In genomic region chr19:8265872-8266271, GRCh38 we compare ENCODE assay signal across 22 cellular contexts. TPM values are rescaled to one million over a fixed set of nuclear protein-coding genes. Genes with fewer than 3 reads are reported as not detected.
DNase-seq lines count a peak whose midpoint lies in the region; ATAC-seq, FAIRE-seq and TF ChIP-seq lines count a peak whose summit lies in the region.
"Had no signal": no experiment of that assay in that cellular context is flagged by ENCODE, and none has a peak within 500 bp of the region (broad histone marks: within the 10 kb centered on the region; RNA-seq: fewer than 3 reads in every experiment).

No MANE protein-coding gene starts in this region.

- no peaks in the 10 kb centered on the region for H3K9me3 Mint-ChIP-seq in activated CD8-positive, alpha-beta T cell treated with anti-CD3 and anti-CD28 coated beads, Interleukin-2, amount 10 ng/mL, durations not matched to agents 7 days and 5 days (ENCODE audit: insufficient read depth)
- H3K9me3 Mint-ChIP-seq in activated CD8-positive, alpha-beta T cell treated with anti-CD3 and anti-CD28 coated beads for 36 hours: no peaks in the 10 kb centered on the region
- H3K9me3 Mint-ChIP-seq in IgD-negative memory B cell: no peaks in the 10 kb centered on the region
- H3K9me3 Mint-ChIP-seq: CD4-positive, alpha-beta memory T cell; HFFc6 had no signal

- H3K4me1 Mint-ChIP-seq in activated CD8-positive, alpha-beta T cell treated with anti-CD3 and anti-CD28 coated beads, Interleukin-2, amount 10 ng/mL, durations not matched to agents 7 days and 5 days (ENCODE audit: low read depth): peaks cover 28% of the 10 kb centered on the region
- peaks cover 13% of the 10 kb centered on the region for H3K4me1 Mint-ChIP-seq in activated CD8-positive, alpha-beta T cell treated with anti-CD3 and anti-CD28 coated beads for 36 hours (ENCODE audit: low read depth)
- peaks cover 11 to 16% (median 14%) of the 10 kb centered on the region in 3 donors for H3K4me1 Mint-ChIP-seq in IgD-negative memory B cell

- H4K20me1 ChIP-seq in HepG2 (ENCODE audit: insufficient read depth, low read length) (no peaks in the 10 kb centered on the region), GM23248 (ENCODE audit: insufficient read depth) (no peaks in the 10 kb centered on the region)

- H3K27ac Mint-ChIP-seq in activated CD8-positive, alpha-beta T cell treated with anti-CD3 and anti-CD28 coated beads, Interleukin-2, amount 10 ng/mL, durations not matched to agents 7 days and 5 days: no peak overlapping the region
- H3K27ac Mint-ChIP-seq in activated CD8-positive, alpha-beta T cell treated with anti-CD3 and anti-CD28 coated beads for 36 hours: no peak overlapping the region
- H3K27ac Mint-ChIP-seq in IgD-negative memory B cell: peak overlapping the region in 2 of 3 donors; percentile 67 to 68
- H3K27ac Mint-ChIP-seq: B cell, HFFc6 had no signal

- WGBS in HepG2 (ENCODE audit: low lambda C conversion rate): 86% methylated on average over 3 of the region's 3 CpGs
- 61 to 63% methylated on average over 3 of the region's 3 CpGs for WGBS in GM23248 (ENCODE audit: low coverage in 1 of 2, low lambda C conversion rate in 2 of 2, missing lambda C conversion rate in 2 of 2), 2 experiments

- in situ Hi-C loops in HepG2 (cut with HindIII; ENCODE audit: extremely low pct_ligation_motif_present, low pct_unique_long_range_greater_than_20kb) (loop anchor here (25.0 kb wide), 1 partner anchor 254 kb away; the partner anchor contains the start of gene ELAVL1), GM23248 (cut with MboI) (loop anchor here (5.0 kb wide), 1 partner anchor 46 kb away; no protein-coding TSS in a partner anchor)

- no peak for FAIRE-seq in HepG2 (lab: Jason Lieb, UNC)
- FAIRE-seq: G401.6, GM12891, GM19239, H1, HTR-8/SVneo had no signal

- H3K27me3 Mint-ChIP-seq in activated CD8-positive, alpha-beta T cell treated with anti-CD3 and anti-CD28 coated beads, Interleukin-2, amount 10 ng/mL, durations not matched to agents 7 days and 5 days (ENCODE audit: low read depth): no peaks in the 10 kb centered on the region
- no peaks in the 10 kb centered on the region for H3K27me3 Mint-ChIP-seq in activated CD8-positive, alpha-beta T cell treated with anti-CD3 and anti-CD28 coated beads for 36 hours
- no peaks in the 10 kb centered on the region for H3K27me3 Mint-ChIP-seq in IgD-negative memory B cell
- H3K27me3 Mint-ChIP-seq: B cell; CD4-positive, alpha-beta memory T cell had no signal

- no peaks in the 10 kb centered on the region for H3K9me3 ChIP-seq in HepG2 (ENCODE audit: low read length)
- no peaks in the 10 kb centered on the region for H3K9me3 ChIP-seq in GM23248 (ENCODE audit: low read depth)
- H3K9me3 ChIP-seq: HAP-1 had no signal

- no peaks in the 10 kb centered on the region for H3F3A ChIP-seq in GM23248 (ENCODE audit: insufficient read depth)

- POLR2A ChIA-PET in activated CD8-positive, alpha-beta T cell treated with anti-CD3 and anti-CD28 coated beads, Interleukin-2, amount 10 ng/mL, durations not matched to agents 7 days and 5 days (lab: Charles Lee): interaction anchor here (1.1 kb wide), 1 partner anchor 53 kb away, joined by 4 read pairs; no protein-coding TSS in a partner anchor
- POLR2A ChIA-PET in activated CD8-positive, alpha-beta T cell treated with anti-CD3 and anti-CD28 coated beads for 36 hours (lab: Charles Lee): interaction anchor here (1.2 kb wide), 1 partner anchor 44 kb away, joined by 4 read pairs; no protein-coding TSS in a partner anchor
- POLR2A ChIA-PET in HepG2 (lab: Yijun Ruan, JAX): no interaction called here

- ATAC-seq in activated CD8-positive, alpha-beta T cell treated with anti-CD3 and anti-CD28 coated beads, Interleukin-2, amount 10 ng/mL, durations not matched to agents 7 days and 5 days: no peak
- ATAC-seq in activated CD8-positive, alpha-beta T cell treated with anti-CD3 and anti-CD28 coated beads for 36 hours: no peak
- ATAC-seq in HepG2: no peak
- ATAC-seq in GM18907 (IDR thresholded peaks at IDR 0.05; ENCODE audit: unreplicated experiment): no peak

- TF ChIP-seq RAD21 in HepG2 (CRISPR knock-in tag; IDR thresholded peaks at IDR 0.05): no peak

- no TSS peak for BruUV-seq in HepG2 (replicated peaks; lab: Mats Ljungman, UMichigan)

- no peak overlapping the region for H3K27ac ChIP-seq in HepG2 (ENCODE audit: extremely low read length, insufficient read depth, low read length)
- H3K27ac ChIP-seq in GM23248: no peak overlapping the region

- intact Hi-C loops in activated CD8-positive, alpha-beta T cell treated with anti-CD3 and anti-CD28 coated beads for 36 hours (cut with micrococcal nuclease): loop anchor here (5.0 kb wide), 1 partner anchor 41 kb away; the partner anchor contains the start of gene CD320
- intact Hi-C loops in HepG2 (cut with micrococcal nuclease; ENCODE audit: unreplicated experiment): no loop called here

- no peak for TF ChIP-seq EP300 in HepG2 (IDR thresholded peaks at IDR 0.05; ENCODE audit: low read depth in 2 of 2, low read length in 2 of 2)
- no peak for TF ChIP-seq EP300 in HepG2 (CRISPR knock-in tag; IDR thresholded peaks at IDR 0.05; ENCODE audit: borderline replicate concordance)

- peak; percentile 8 for DNase-seq in activated CD8-positive, alpha-beta T cell treated with anti-CD3 and anti-CD28 coated beads, Interleukin-2, amount 10 ng/mL, durations not matched to agents 7 days and 5 days
- DNase-seq in activated CD8-positive, alpha-beta T cell treated with anti-CD3 and anti-CD28 coated beads for 36 hours: no peak
- DNase-seq in HepG2 (ENCODE audit: low spot score): no peak
- no peak for DNase-seq in cerebellar cortex (ENCODE audit: low spot score)
- DNase-seq in GM23248: no peak
- DNase-seq: ACHN; C1 segment of cervical spinal cord; CD4-positive, alpha-beta memory T cell; DMS153; DMS79 treated with DMSO at 0.1 percent for 48 hours; EL; HFFc6; KBM-7 had no signal

- H3K36me3 Mint-ChIP-seq in activated CD8-positive, alpha-beta T cell treated with anti-CD3 and anti-CD28 coated beads, Interleukin-2, amount 10 ng/mL, durations not matched to agents 7 days and 5 days (ENCODE audit: low read depth): peaks cover 11% of the 10 kb centered on the region
- H3K36me3 Mint-ChIP-seq in activated CD8-positive, alpha-beta T cell treated with anti-CD3 and anti-CD28 coated beads for 36 hours (ENCODE audit: low read depth): peaks cover 5% of the 10 kb centered on the region
- H3K36me3 Mint-ChIP-seq in IgD-negative memory B cell: peaks cover 4% of the 10 kb centered on the region
- H3K36me3 Mint-ChIP-seq: CD4-positive, alpha-beta memory T cell had no signal

- H3K9ac ChIP-seq in HepG2 (ENCODE audit: insufficient read depth, low read depth, low read length) (no peak overlapping the region), GM23248 (no peak overlapping the region)

- H3K9me2 ChIP-seq in GM23248 (ENCODE audit: insufficient read depth): no peaks in the 10 kb centered on the region

- H2AFZ ChIP-seq in HepG2 (ENCODE audit: low read length): no peak overlapping the region
- H2AFZ ChIP-seq in GM23248: no peak overlapping the region

- H3K4me3 Mint-ChIP-seq in activated CD8-positive, alpha-beta T cell treated with anti-CD3 and anti-CD28 coated beads, Interleukin-2, amount 10 ng/mL, durations not matched to agents 7 days and 5 days: no peak overlapping the region
- no peak overlapping the region for H3K4me3 Mint-ChIP-seq in activated CD8-positive, alpha-beta T cell treated with anti-CD3 and anti-CD28 coated beads for 36 hours
- H3K4me3 Mint-ChIP-seq in IgD-negative memory B cell: peak overlapping the region in 3 of 4 donors; percentile 19 to 75 (median 46)
- H3K4me3 Mint-ChIP-seq: B cell, HFFc6 had no signal

- no peak for TF ChIP-seq CTCF in activated CD8-positive, alpha-beta T cell treated with anti-CD3 and anti-CD28 coated beads for 36 hours (IDR thresholded peaks at IDR 0.05)
- TF ChIP-seq CTCF in HepG2 (CRISPR knock-in tag; IDR thresholded peaks at IDR 0.05): no peak

- H3K4me2 ChIP-seq in HepG2 (ENCODE audit: low read depth, low read length) (no peak overlapping the region), GM23248 (ENCODE audit: unreplicated experiment) (no peak overlapping the region)

- H3K4me1 ChIP-seq in HepG2 (ENCODE audit: insufficient read depth, low read length) (peaks cover 16% of the 10 kb centered on the region), GM23248 (ENCODE audit: insufficient read depth) (no peaks in the 10 kb centered on the region)

- TF ChIP-seq POLR2A in HepG2 (IDR thresholded peaks at IDR 0.05; ENCODE audit: insufficient read depth in 1 of 2, low read depth in 2 of 2, low read length in 2 of 2): 0 out of 4 replicates have a peak, but pooled peaks have one; percentile 8 to 38

- H3K27me3 ChIP-seq in HepG2 (ENCODE audit: control insufficient read depth in 1 of 2, insufficient read depth in 2 of 2, low read length in 2 of 2) (no peaks in the 10 kb centered on the region), GM23248 (replicated peaks; ENCODE audit: insufficient read depth) (no peaks in the 10 kb centered on the region)

- H3K4me3 ChIP-seq in HepG2 (replicated peaks in 1 of 3; ENCODE audit: insufficient read depth in 1 of 3, low read depth in 2 of 3, low read length in 3 of 3): no peak overlapping the region
- no peak overlapping the region for H3K4me3 ChIP-seq in GM23248
- H3K4me3 ChIP-seq: HAP-1 had no signal

- CTCF ChIA-PET in activated CD8-positive, alpha-beta T cell treated with anti-CD3 and anti-CD28 coated beads, Interleukin-2, amount 10 ng/mL, durations not matched to agents 7 days and 5 days (lab: Charles Lee): no interaction called here
- CTCF ChIA-PET in activated CD8-positive, alpha-beta T cell treated with anti-CD3 and anti-CD28 coated beads for 36 hours (lab: Charles Lee): no interaction called here
- CTCF ChIA-PET in HepG2 (lab: Yijun Ruan, JAX; ENCODE audit: low intra/inter-chr PET ratio, low total read pairs): no interaction called here

- H3K36me3 ChIP-seq in HepG2 (replicated peaks in 1 of 2; ENCODE audit: control insufficient read depth in 1 of 2, insufficient read depth in 2 of 2, low read length in 2 of 2): peaks cover 9 to 13% of the 10 kb centered on the region in 2 experiments; a peak in 4 of 5 replicates
- no peaks in the 10 kb centered on the region for H3K36me3 ChIP-seq in GM23248 (ENCODE audit: low read depth)
- H3K36me3 ChIP-seq: HAP-1 had no signal

- H3K79me2 ChIP-seq in HepG2 (ENCODE audit: insufficient read depth, low read length) (no peaks in the 10 kb centered on the region), GM23248 (ENCODE audit: insufficient read depth) (no peaks in the 10 kb centered on the region)

RNA-seq across cellular contexts. Expression of gene CD320, which starts 42.3 kb away (rescaled TPM):
- total RNA-seq in activated CD8-positive, alpha-beta T cell treated with anti-CD3 and anti-CD28 coated beads, Interleukin-2, amount 10 ng/mL, durations not matched to agents 7 days and 5 days: 10 to 100 TPM; 54.6 to 55.0 TPM
- 10 to 100 TPM; 59.0 to 62.2 TPM for total RNA-seq in activated CD8-positive, alpha-beta T cell treated with anti-CD3 and anti-CD28 coated beads for 36 hours
- polyA plus RNA-seq in IgD-negative memory B cell (34.4 TPM), HepG2 (2011; rRNA removed) (79.9 and 83.1 TPM in 2 replicates), GM23248 (2016; fragmentation: Nextera tagmentation; extraction: Ambion mirVana) (72.2 and 79.4 TPM in 2 replicates)
- total RNA-seq in HepG2 (2016; rRNA removed; fragmentation: Illumina TruSeq; extraction: Trizol): 44.4 and 99.9 TPM in 2 replicates
- total RNA-seq in HepG2 (2016; cell fraction: cytosol; rRNA removed; fragmentation: Illumina TruSeq; extraction: Trizol; ENCODE audit: low read depth): 33.7 and 41.4 TPM in 2 replicates
- 38.7 and 105 TPM in 2 replicates for total RNA-seq in HepG2 (2016; cell fraction: insoluble cytoplasmic fraction; rRNA removed; fragmentation: Illumina TruSeq; extraction: Trizol)
- total RNA-seq in HepG2 (2016; cell fraction: membrane; rRNA removed; fragmentation: Illumina TruSeq; extraction: Trizol): 46.2 and 54.2 TPM in 2 replicates
- 71.9 and 97.9 TPM in 2 replicates for total RNA-seq in HepG2 (2016; cell fraction: nucleus; rRNA removed; fragmentation: Illumina TruSeq; extraction: Trizol)
- 83.1 and 180 TPM in 2 replicates for polyA plus RNA-seq in HepG2 (2011; cell fraction: cytosol; rRNA removed)
- polyA plus RNA-seq in HepG2 (2011; cell fraction: nucleus; rRNA removed): 74.5 and 85.3 TPM in 2 replicates
- polyA plus RNA-seq in HepG2 (2012): 39.6 and 41.4 TPM in 2 replicates
- 44.2 and 49.5 TPM in 2 replicates for polyA plus RNA-seq in HepG2 (2016; cell fraction: cytosol; fragmentation: Illumina TruSeq; extraction: Trizol; ENCODE audit: low read depth)
- 44.8 and 52.3 TPM in 2 replicates for polyA plus RNA-seq in HepG2 (2016; cell fraction: insoluble cytoplasmic fraction; fragmentation: Illumina TruSeq; extraction: Trizol; ENCODE audit: low read depth)
- 41.2 and 46.0 TPM in 2 replicates for polyA plus RNA-seq in HepG2 (2016; cell fraction: membrane; fragmentation: Illumina TruSeq; extraction: Trizol; ENCODE audit: low read depth)
- 165 and 175 TPM in 2 replicates for polyA plus RNA-seq in HepG2 (2016; cell fraction: nucleus; fragmentation: Illumina TruSeq; extraction: Trizol; ENCODE audit: insufficient read depth, low read depth)
- polyA minus RNA-seq in HepG2 (2011; rRNA and poly(A)+ RNA removed; ENCODE audit: low replicate concordance): 58.2 and 70.2 TPM in 2 replicates
- 23.7 and 37.5 TPM in 2 replicates for polyA minus RNA-seq in HepG2 (2011; cell fraction: cytosol; rRNA and poly(A)+ RNA removed)
- 8.4 and 8.7 TPM in 2 replicates for polyA minus RNA-seq in HepG2 (2011; cell fraction: nucleus; rRNA and poly(A)+ RNA removed)
- total RNA-seq in GM23248 (2014; rRNA removed; shearing (Covaris generic)): 55.8 and 65.8 TPM in 2 replicates

RNA-seq across cellular contexts. Expression of gene NDUFA7, which starts 55.3 kb away (rescaled TPM):
- 10 to 100 TPM; 56.0 to 63.8 TPM for total RNA-seq in activated CD8-positive, alpha-beta T cell treated with anti-CD3 and anti-CD28 coated beads, Interleukin-2, amount 10 ng/mL, durations not matched to agents 7 days and 5 days
- 10 to 100 TPM; 72.2 to 84.3 TPM for total RNA-seq in activated CD8-positive, alpha-beta T cell treated with anti-CD3 and anti-CD28 coated beads for 36 hours
- 141 TPM for polyA plus RNA-seq in IgD-negative memory B cell
- total RNA-seq in HepG2 (2016; rRNA removed; fragmentation: Illumina TruSeq; extraction: Trizol): 57.2 and 64.5 TPM in 2 replicates
- 20.0 and 25.8 TPM in 2 replicates for total RNA-seq in HepG2 (2016; cell fraction: cytosol; rRNA removed; fragmentation: Illumina TruSeq; extraction: Trizol; ENCODE audit: low read depth)
- 65.5 and 75.0 TPM in 2 replicates for total RNA-seq in HepG2 (2016; cell fraction: insoluble cytoplasmic fraction; rRNA removed; fragmentation: Illumina TruSeq; extraction: Trizol)
- 24.2 and 27.6 TPM in 2 replicates for total RNA-seq in HepG2 (2016; cell fraction: membrane; rRNA removed; fragmentation: Illumina TruSeq; extraction: Trizol)
- total RNA-seq in HepG2 (2016; cell fraction: nucleus; rRNA removed; fragmentation: Illumina TruSeq; extraction: Trizol): 26.5 and 38.1 TPM in 2 replicates
- polyA plus RNA-seq in HepG2 (2011; rRNA removed): 71.5 and 75.3 TPM in 2 replicates
- 56.6 and 79.4 TPM in 2 replicates for polyA plus RNA-seq in HepG2 (2011; cell fraction: cytosol; rRNA removed)
- polyA plus RNA-seq in HepG2 (2011; cell fraction: nucleus; rRNA removed): 36.6 and 51.3 TPM in 2 replicates
- 50.0 and 50.9 TPM in 2 replicates for polyA plus RNA-seq in HepG2 (2012)
- 29.4 and 33.3 TPM in 2 replicates for polyA plus RNA-seq in HepG2 (2016; cell fraction: cytosol; fragmentation: Illumina TruSeq; extraction: Trizol; ENCODE audit: low read depth)
- 101 and 102 TPM in 2 replicates for polyA plus RNA-seq in HepG2 (2016; cell fraction: insoluble cytoplasmic fraction; fragmentation: Illumina TruSeq; extraction: Trizol; ENCODE audit: low read depth)
- 32.9 and 35.8 TPM in 2 replicates for polyA plus RNA-seq in HepG2 (2016; cell fraction: membrane; fragmentation: Illumina TruSeq; extraction: Trizol; ENCODE audit: low read depth)
- 67.5 and 70.8 TPM in 2 replicates for polyA plus RNA-seq in HepG2 (2016; cell fraction: nucleus; fragmentation: Illumina TruSeq; extraction: Trizol; ENCODE audit: insufficient read depth, low read depth)
- 160 and 193 TPM in 2 replicates for polyA minus RNA-seq in HepG2 (2011; rRNA and poly(A)+ RNA removed; ENCODE audit: low replicate concordance)
- polyA minus RNA-seq in HepG2 (2011; cell fraction: cytosol; rRNA and poly(A)+ RNA removed): 44.6 and 56.9 TPM in 2 replicates
- 21.2 and 22.9 TPM in 2 replicates for polyA minus RNA-seq in HepG2 (2011; cell fraction: nucleus; rRNA and poly(A)+ RNA removed)
- total RNA-seq in GM23248 (2014; rRNA removed; shearing (Covaris generic)): 17.6 and 30.7 TPM in 2 replicates
- 105 and 108 TPM in 2 replicates for polyA plus RNA-seq in GM23248 (2016; fragmentation: Nextera tagmentation; extraction: Ambion mirVana)

RNA-seq across cellular contexts. Expression of gene RPS28, which starts 55.4 kb away (rescaled TPM):
- 1,000 to 10,000 TPM; 1,476 to 1,561 TPM for total RNA-seq in activated CD8-positive, alpha-beta T cell treated with anti-CD3 and anti-CD28 coated beads, Interleukin-2, amount 10 ng/mL, durations not matched to agents 7 days and 5 days
- 1,000 to 10,000 TPM; 2,450 to 2,492 TPM for total RNA-seq in activated CD8-positive, alpha-beta T cell treated with anti-CD3 and anti-CD28 coated beads for 36 hours
- polyA plus RNA-seq in IgD-negative memory B cell (2,981 TPM), HepG2 (2011; rRNA removed) (521 and 545 TPM in 2 replicates), GM23248 (2016; fragmentation: Nextera tagmentation; extraction: Ambion mirVana) (580 and 587 TPM in 2 replicates)
- 281 and 319 TPM in 2 replicates for total RNA-seq in HepG2 (2016; rRNA removed; fragmentation: Illumina TruSeq; extraction: Trizol)
- 424 and 447 TPM in 2 replicates for total RNA-seq in HepG2 (2016; cell fraction: cytosol; rRNA removed; fragmentation: Illumina TruSeq; extraction: Trizol; ENCODE audit: low read depth)
- 291 and 334 TPM in 2 replicates for total RNA-seq in HepG2 (2016; cell fraction: insoluble cytoplasmic fraction; rRNA removed; fragmentation: Illumina TruSeq; extraction: Trizol)
- total RNA-seq in HepG2 (2016; cell fraction: membrane; rRNA removed; fragmentation: Illumina TruSeq; extraction: Trizol): 667 and 807 TPM in 2 replicates
- total RNA-seq in HepG2 (2016; cell fraction: nucleus; rRNA removed; fragmentation: Illumina TruSeq; extraction: Trizol): 139 and 147 TPM in 2 replicates
- polyA plus RNA-seq in HepG2 (2011; cell fraction: cytosol; rRNA removed): 604 and 791 TPM in 2 replicates
- polyA plus RNA-seq in HepG2 (2011; cell fraction: nucleus; rRNA removed): 232 and 285 TPM in 2 replicates
- 1,428 and 2,679 TPM in 2 replicates for polyA plus RNA-seq in HepG2 (2012)
- polyA plus RNA-seq in HepG2 (2016; cell fraction: cytosol; fragmentation: Illumina TruSeq; extraction: Trizol; ENCODE audit: low read depth): 858 and 886 TPM in 2 replicates
- 429 and 441 TPM in 2 replicates for polyA plus RNA-seq in HepG2 (2016; cell fraction: insoluble cytoplasmic fraction; fragmentation: Illumina TruSeq; extraction: Trizol; ENCODE audit: low read depth)
- polyA plus RNA-seq in HepG2 (2016; cell fraction: membrane; fragmentation: Illumina TruSeq; extraction: Trizol; ENCODE audit: low read depth): 1,075 and 1,148 TPM in 2 replicates
- polyA plus RNA-seq in HepG2 (2016; cell fraction: nucleus; fragmentation: Illumina TruSeq; extraction: Trizol; ENCODE audit: insufficient read depth, low read depth): 346 and 368 TPM in 2 replicates
- 312 and 362 TPM in 2 replicates for polyA minus RNA-seq in HepG2 (2011; rRNA and poly(A)+ RNA removed; ENCODE audit: low replicate concordance)
- polyA minus RNA-seq in HepG2 (2011; cell fraction: cytosol; rRNA and poly(A)+ RNA removed): 181 and 188 TPM in 2 replicates
- polyA minus RNA-seq in HepG2 (2011; cell fraction: nucleus; rRNA and poly(A)+ RNA removed): 59.9 and 62.0 TPM in 2 replicates
- 116 and 235 TPM in 2 replicates for total RNA-seq in GM23248 (2014; rRNA removed; shearing (Covaris generic))

RNA-seq across cellular contexts. Expression of gene CERS4, which starts 56.7 kb away (rescaled TPM):
- total RNA-seq in activated CD8-positive, alpha-beta T cell treated with anti-CD3 and anti-CD28 coated beads, Interleukin-2, amount 10 ng/mL, durations not matched to agents 7 days and 5 days: 10 to 100 TPM; 27.7 to 28.1 TPM
- 10 to 100 TPM; 15.5 to 19.7 TPM for total RNA-seq in activated CD8-positive, alpha-beta T cell treated with anti-CD3 and anti-CD28 coated beads for 36 hours
- polyA plus RNA-seq in IgD-negative memory B cell (38.0 TPM), HepG2 (2011; rRNA removed) (74.7 and 97.6 TPM in 2 replicates), GM23248 (2016; fragmentation: Nextera tagmentation; extraction: Ambion mirVana) (not detected in 2 replicates)
- 47.4 and 83.5 TPM in 2 replicates for total RNA-seq in HepG2 (2016; rRNA removed; fragmentation: Illumina TruSeq; extraction: Trizol)
- 54.7 and 67.0 TPM in 2 replicates for total RNA-seq in HepG2 (2016; cell fraction: cytosol; rRNA removed; fragmentation: Illumina TruSeq; extraction: Trizol; ENCODE audit: low read depth)
- total RNA-seq in HepG2 (2016; cell fraction: insoluble cytoplasmic fraction; rRNA removed; fragmentation: Illumina TruSeq; extraction: Trizol): 42.9 and 82.5 TPM in 2 replicates
- 68.0 and 79.4 TPM in 2 replicates for total RNA-seq in HepG2 (2016; cell fraction: membrane; rRNA removed; fragmentation: Illumina TruSeq; extraction: Trizol)
- total RNA-seq in HepG2 (2016; cell fraction: nucleus; rRNA removed; fragmentation: Illumina TruSeq; extraction: Trizol): 76.2 and 78.4 TPM in 2 replicates
- 78.3 and 82.4 TPM in 2 replicates for polyA plus RNA-seq in HepG2 (2011; cell fraction: cytosol; rRNA removed)
- 83.2 and 92.3 TPM in 2 replicates for polyA plus RNA-seq in HepG2 (2011; cell fraction: nucleus; rRNA removed)
- polyA plus RNA-seq in HepG2 (2012): 34.1 and 40.8 TPM in 2 replicates
- 47.5 and 59.8 TPM in 2 replicates for polyA plus RNA-seq in HepG2 (2016; cell fraction: cytosol; fragmentation: Illumina TruSeq; extraction: Trizol; ENCODE audit: low read depth)
- 44.2 and 45.5 TPM in 2 replicates for polyA plus RNA-seq in HepG2 (2016; cell fraction: insoluble cytoplasmic fraction; fragmentation: Illumina TruSeq; extraction: Trizol; ENCODE audit: low read depth)
- polyA plus RNA-seq in HepG2 (2016; cell fraction: membrane; fragmentation: Illumina TruSeq; extraction: Trizol; ENCODE audit: low read depth): 53.9 and 57.1 TPM in 2 replicates
- 122 and 128 TPM in 2 replicates for polyA plus RNA-seq in HepG2 (2016; cell fraction: nucleus; fragmentation: Illumina TruSeq; extraction: Trizol; ENCODE audit: insufficient read depth, low read depth)
- 0.19 and 131 TPM in 2 replicates for polyA minus RNA-seq in HepG2 (2011; rRNA and poly(A)+ RNA removed; ENCODE audit: low replicate concordance)
- polyA minus RNA-seq in HepG2 (2011; cell fraction: cytosol; rRNA and poly(A)+ RNA removed): 24.3 and 31.5 TPM in 2 replicates
- 20.2 and 23.6 TPM in 2 replicates for polyA minus RNA-seq in HepG2 (2011; cell fraction: nucleus; rRNA and poly(A)+ RNA removed)
- total RNA-seq in GM23248 (2014; rRNA removed; shearing (Covaris generic)): not detected in 2 replicates
- total RNA-seq: HFFc6 had no signal

Comparison
In these comparisons a context has a peak if more than half of its experiments do, and no peak if none do; other contexts are left out.
1. H3K27ac Mint-ChIP-seq: peak in IgD-negative memory B cell (2 of 3); none in activated CD8-positive, alpha-beta T cell treated with anti-CD3 and anti-CD28 coated beads, Interleukin-2, amount 10 ng/mL, durations not matched to agents 7 days and 5 days (single experiment) and activated CD8-positive, alpha-beta T cell treated with anti-CD3 and anti-CD28 coated beads for 36 hours (single experiment).
2. H3K4me3 Mint-ChIP-seq: peak in IgD-negative memory B cell (3 of 4); none in activated CD8-positive, alpha-beta T cell treated with anti-CD3 and anti-CD28 coated beads, Interleukin-2, amount 10 ng/mL, durations not matched to agents 7 days and 5 days (single experiment) and activated CD8-positive, alpha-beta T cell treated with anti-CD3 and anti-CD28 coated beads for 36 hours (single experiment).